ENCODE assay signal across 17 cellular contexts in the genomic region with DNA sequence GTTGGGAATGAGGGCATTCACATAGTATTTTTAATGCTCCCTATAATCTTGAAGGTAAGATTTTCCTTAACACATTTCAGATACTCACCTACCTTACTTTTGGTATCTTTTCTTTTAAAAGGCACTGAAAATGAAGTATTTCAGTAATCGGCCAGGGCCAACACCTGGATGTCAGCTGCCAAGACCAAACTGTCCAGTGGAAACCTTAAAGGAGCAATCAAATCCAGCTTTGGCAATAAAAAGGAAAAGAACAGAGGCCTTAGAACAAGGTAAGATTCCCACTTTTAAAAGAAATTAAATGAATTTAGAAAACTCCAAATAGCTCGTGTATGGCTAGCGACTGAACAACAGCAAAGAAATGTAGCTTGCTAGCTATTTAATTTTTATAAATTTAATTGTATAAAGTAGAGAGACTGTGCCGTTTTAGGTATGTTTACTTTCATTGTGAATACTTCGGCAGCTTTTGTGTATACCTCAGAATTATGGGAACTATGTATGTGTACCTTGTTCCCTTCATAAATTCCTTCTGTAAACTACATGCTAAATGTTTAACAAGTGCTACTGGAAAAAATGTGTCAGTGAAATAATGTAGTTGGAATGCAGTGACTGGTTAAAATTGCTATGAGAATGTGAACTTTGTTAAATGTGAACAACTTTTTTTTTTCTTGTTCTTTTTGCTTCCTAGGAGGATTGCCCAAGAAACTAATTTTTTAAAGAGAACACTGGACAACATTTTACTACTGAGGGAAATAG. TPM values are rescaled to one million over a fixed set of nuclear protein-coding genes. Genes with fewer than 3 reads are reported as not detected.
DNase-seq lines count a peak whose midpoint lies in the region; ATAC-seq and TF ChIP-seq lines count a peak whose summit lies in the region.
"Had no signal": no experiment of that assay in that cellular context is flagged by ENCODE, and none has a peak within 500 bp of the region (broad histone marks: within the 10 kb centered on the region; RNA-seq: fewer than 3 reads in every experiment).

No MANE protein-coding gene starts in this region.

- H4K20me1 ChIP-seq in fibroblast of lung (ENCODE audit: control insufficient read depth, extremely low read depth, insufficient read depth, low read length): no peaks in the 10 kb centered on the region

- 47% methylated on average over 5 of the region's 5 CpGs for WGBS in prostate gland

- no peak overlapping the region for H3K4me2 ChIP-seq in fibroblast of lung (ENCODE audit: extremely low read depth, insufficient read depth, low read length)

- no peaks in the 10 kb centered on the region for H3K79me2 ChIP-seq in fibroblast of lung (ENCODE audit: control insufficient read depth, insufficient read depth, low read length)

- TF ChIP-seq CTCF in fibroblast of lung (conservative IDR thresholded peaks at IDR 0.05 in 1 of 2, IDR thresholded peaks at IDR 0.05 in 1 of 2; ENCODE audit: low read depth in 1 of 2, low read length in 2 of 2) (no peak), prostate gland (IDR thresholded peaks at IDR 0.05) (no peak)

- H3K4me3 ChIP-seq in fibroblast of lung (replicated peaks in 1 of 4; ENCODE audit: control extremely low read depth in 1 of 4, insufficient read depth in 1 of 4, low read depth in 3 of 4, low read length in 4 of 4): no peak overlapping the region
- H3K4me3 ChIP-seq in prostate gland: no peak overlapping the region
- no peak overlapping the region for H3K4me3 ChIP-seq in HAP-1
- H3K4me3 ChIP-seq: ascending aorta had no signal

- H3K27ac ChIP-seq in fibroblast of lung (ENCODE audit: insufficient read depth, low read length): peak overlapping the region; percentile 16
- H3K27ac ChIP-seq in prostate gland: peak overlapping the region; percentile 35 to 75
- H3K27ac ChIP-seq: ascending aorta, RWPE1 had no signal

- H3K36me3 ChIP-seq in fibroblast of lung (ENCODE audit: control insufficient read depth, insufficient read depth, low read length): peaks cover 7% of the 10 kb centered on the region
- no peaks in the 10 kb centered on the region for H3K36me3 ChIP-seq in prostate gland
- peaks cover 39% of the 10 kb centered on the region for H3K36me3 ChIP-seq in HAP-1 (replicated peaks)

- peaks cover 6% of the 10 kb centered on the region for H3K4me1 ChIP-seq in fibroblast of lung (ENCODE audit: control insufficient read depth, extremely low read depth, insufficient read depth, low read length)
- no peaks in the 10 kb centered on the region for H3K4me1 ChIP-seq in prostate gland (replicated peaks)
- no peaks in the 10 kb centered on the region for H3K4me1 ChIP-seq in HAP-1
- H3K4me1 ChIP-seq: ascending aorta had no signal

- intact Hi-C loops in prostate gland (cut with DNase I): no loop called here

- no peak for ATAC-seq in HG03175 (IDR thresholded peaks at IDR 0.05; ENCODE audit: unreplicated experiment)
- ATAC-seq: left cardiac atrium had no signal

- H3K9me3 ChIP-seq in fibroblast of lung (ENCODE audit: control insufficient read depth, insufficient read depth, low read depth, low read length) (no peaks in the 10 kb centered on the region), prostate gland (no peaks in the 10 kb centered on the region), HAP-1 (no peaks in the 10 kb centered on the region)
- H3K9me3 ChIP-seq: ascending aorta had no signal

- H3K9ac ChIP-seq in fibroblast of lung (ENCODE audit: insufficient read depth, low read length): no peak overlapping the region

- H2AFZ ChIP-seq in fibroblast of lung (ENCODE audit: low read length): no peak overlapping the region

- in situ Hi-C loops in HAP-1 (cut with MboI; ENCODE audit: low sequenced_read_pairs): no loop called here

- no peaks in the 10 kb centered on the region for H3K27me3 ChIP-seq in fibroblast of lung (ENCODE audit: control insufficient read depth, insufficient read depth, low read length)
- no peaks in the 10 kb centered on the region for H3K27me3 ChIP-seq in prostate gland (replicated peaks; ENCODE audit: insufficient read depth)
- no peaks in the 10 kb centered on the region for H3K27me3 ChIP-seq in HAP-1 (ENCODE audit: low read depth)
- H3K27me3 ChIP-seq: ascending aorta had no signal

- DNase-seq in ELR (ENCODE audit: low read depth) (peak; percentile 28), RKO (ENCODE audit: low spot score) (peak; percentile 39), fibroblast of lung (ENCODE audit: low read depth in 2 of 2) (peak; percentile 20 to 89), prostate gland (ENCODE audit: low spot score) (no peak), HAP-1 (ENCODE audit: low spot score in 2 of 2) (no peak), RPMI8226 (no peak)
- DNase-seq in stimulated activated CD4-positive, alpha-beta T cell treated with anti-CD3 and anti-CD28 coated beads, Interleukin-15, amount 100 ng/mL, for 24 hours: no peak
- DNase-seq: activated CD4-positive, alpha-beta T cell treated with anti-CD3 and anti-CD28 coated beads, Interleukin-2, amount 50 U/mL, for 1 hour; CD4-positive, alpha-beta memory T cell; left cardiac atrium; MM.1S; NCI-H1930; NCI-H748 treated with DMSO at 0.1 percent for 48 hours; stimulated activated CD4-positive, alpha-beta T cell treated with anti-CD3 and anti-CD28 coated beads, Interleukin-1b, Interleukin-23, amount 100 ng/mL, for 48 hours had no signal

- no peak for TF ChIP-seq POLR2A in prostate gland (IDR thresholded peaks at IDR 0.05)

RNA-seq across cellular contexts. Expression of a gene that starts 41.9 kb away (rescaled TPM):
- total RNA-seq in fibroblast of lung (43.7 and 74.3 TPM in 2 replicates), prostate gland (10 to 100 TPM; 25.5 to 99.1 TPM)
- polyA plus RNA-seq in fibroblast of lung: 67.7 and 95.4 TPM in 2 replicates
- 89.7 and 121 TPM in 2 replicates for polyA plus RNA-seq in fibroblast of lung (2012)
- polyA minus RNA-seq in fibroblast of lung (ENCODE audit: low replicate concordance): 8.9 and 44.0 TPM in 2 replicates

RNA-seq across cellular contexts. Expression of a gene that starts 56.0 kb away (rescaled TPM):
- 7.7 and 8.3 TPM in 2 replicates for total RNA-seq in fibroblast of lung
- polyA plus RNA-seq in fibroblast of lung: 2.2 and 4.2 TPM in 2 replicates
- polyA plus RNA-seq in fibroblast of lung (2012): 2.4 and 3.7 TPM in 2 replicates
- polyA minus RNA-seq in fibroblast of lung (ENCODE audit: low replicate concordance): 0.86 and 1.5 TPM in 2 replicates
- 10 to 100 TPM; 12.9 to 21.7 TPM for total RNA-seq in prostate gland

Comparison
In these comparisons a context has a peak if more than half of its experiments do, and no peak if none do; other contexts are left out.
1. DNase-seq: peak in ELR (single experiment), RKO (single experiment) and fibroblast of lung (2 of 2); none in prostate gland (single experiment), stimulated activated CD4-positive, alpha-beta T cell treated with anti-CD3 and anti-CD28 coated beads, Interleukin-15, amount 100 ng/mL, for 24 hours (single experiment), HAP-1 (0 of 2) and RPMI8226 (single experiment).